9 cellular contexts compared by ENCODE assay signal in the genomic region with DNA sequence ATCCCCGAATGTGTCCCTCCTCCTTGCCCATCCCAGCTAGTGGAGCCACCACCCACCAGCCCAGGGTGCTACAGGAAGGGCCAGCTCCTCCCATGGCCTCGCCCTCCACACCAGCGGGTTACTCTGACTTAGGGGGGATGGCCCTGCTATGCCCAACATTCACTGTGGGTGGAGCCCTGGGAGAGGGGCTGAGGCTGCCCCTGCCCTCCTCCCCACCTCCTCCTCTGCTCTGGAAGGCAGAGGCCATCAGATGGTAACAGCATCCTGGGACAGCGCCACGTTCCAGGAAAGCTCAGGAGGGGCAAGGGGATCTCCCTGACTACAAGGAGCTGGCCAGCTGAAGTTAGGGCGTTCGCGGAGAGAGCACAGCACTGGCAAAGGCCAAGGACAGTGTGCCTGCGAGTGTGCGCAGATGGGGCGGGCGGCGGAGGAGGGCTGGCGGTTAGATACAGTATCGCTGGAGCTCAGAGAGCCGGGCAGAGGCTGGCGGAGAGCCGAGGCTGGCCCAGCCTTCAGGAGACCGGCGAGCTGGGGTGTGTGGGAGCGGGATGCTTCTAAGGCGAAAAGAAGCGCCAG. TPM values are rescaled to one million over a fixed set of nuclear protein-coding genes. Genes with fewer than 3 reads are reported as not detected.
DNase-seq lines count a peak whose midpoint lies in the region; ATAC-seq, FAIRE-seq and TF ChIP-seq lines count a peak whose summit lies in the region.
"Had no signal": no experiment of that assay in that cellular context is flagged by ENCODE, and none has a peak within 500 bp of the region (broad histone marks: within the 10 kb centered on the region; RNA-seq: fewer than 3 reads in every experiment).

No MANE protein-coding gene starts in this region.

- no peak for TF ChIP-seq POLR2A in HCT116 (IDR thresholded peaks at IDR 0.05; ENCODE audit: borderline replicate concordance, extremely low read depth, insufficient read depth, insufficient read length)

- H3K4me1 ChIP-seq in BE2C (peaks cover 8% of the 10 kb centered on the region; the same call in 1 of the 2 replicates), HCT116 (ENCODE audit: control insufficient read depth in 1 of 2, insufficient read depth in 2 of 2, low read length in 2 of 2) (no peaks in the 10 kb centered on the region), mesenchymal stem cell (ENCODE audit: control insufficient read depth, insufficient read depth, low read depth, low read length) (peaks cover 20% of the 10 kb centered on the region)

- POLR2A ChIA-PET in HCT116 (lab: Charles Lee), result no interaction called here

- H4K8ac ChIP-seq in mesenchymal stem cell (ENCODE audit: low read length), result no peak overlapping the region

- H3K4ac ChIP-seq in mesenchymal stem cell (ENCODE audit: low read depth in 1 of 2, low read length in 2 of 2), result no peak overlapping the region

- H3K9me3 ChIP-seq in BE2C (no peaks in the 10 kb centered on the region; the same call in 1 of the 2 replicates), HCT116 (ENCODE audit: control insufficient read depth in 1 of 2, insufficient read depth in 1 of 2, low read depth in 1 of 2, low read length in 2 of 2) (no peaks in the 10 kb centered on the region), mesenchymal stem cell (ENCODE audit: control insufficient read depth, low read length) (peaks cover 7% of the 10 kb centered on the region)

- no peak overlapping the region for H3K9ac ChIP-seq in HCT116 (ENCODE audit: low read length)
- no peak overlapping the region for H3K9ac ChIP-seq in mesenchymal stem cell (ENCODE audit: low read length)

- no peak overlapping the region for H3K23ac ChIP-seq in mesenchymal stem cell (ENCODE audit: low read length in 2 of 2)

- DNase-seq in BE2C (peak; percentile 60), HCT116 (ENCODE audit: low read depth, low spot score) (no peak), activated gamma-delta T cell treated with Interleukin-2 at 50 U/mL for 16 hours (peak; percentile 30), mesenchymal stem cell (peak; percentile 2), T1000 (lab: John Stamatoyannopoulos, UW) (no peak), D721Med (ENCODE audit: insufficient read length, low spot score) (no peak), kidney tubule cell (ENCODE audit: low spot score) (no peak)

- H3K79me2 ChIP-seq in HCT116 (ENCODE audit: insufficient read depth, low read length), result no peaks in the 10 kb centered on the region

- no peak overlapping the region for H3K18ac ChIP-seq in mesenchymal stem cell (ENCODE audit: low read depth in 1 of 2, low read length in 2 of 2)

- H4K20me1 ChIP-seq in HCT116 (ENCODE audit: insufficient read depth), result no peaks in the 10 kb centered on the region

- no peak overlapping the region for H2BK5ac ChIP-seq in mesenchymal stem cell (ENCODE audit: low read depth, low read length, poor library complexity, severe bottlenecking)

- no peak overlapping the region for H3K14ac ChIP-seq in mesenchymal stem cell (ENCODE audit: low read length in 2 of 2)

- H3K4me3 ChIP-seq in BE2C (ENCODE audit: low read depth, low read length), result peak overlapping the region; percentile 63
- no peak overlapping the region for H3K4me3 ChIP-seq in HCT116 (replicated peaks in 1 of 2; ENCODE audit: low read depth in 1 of 2, low read length in 2 of 2)
- peak overlapping the region in 1 of 2 experiments; percentile 26 for H3K4me3 ChIP-seq in mesenchymal stem cell (ENCODE audit: insufficient read depth in 1 of 2, low read depth in 1 of 2, low read length in 2 of 2)

- H2AFZ ChIP-seq in HCT116 (ENCODE audit: low read depth, low read length, poor library complexity, severe bottlenecking) (no peak overlapping the region), mesenchymal stem cell (ENCODE audit: low read depth, low read length) (no peak overlapping the region)

- ATAC-seq in HCT116 (peak; percentile 50), GM18861 (IDR thresholded peaks at IDR 0.05; ENCODE audit: unreplicated experiment) (no peak)

- no peaks in the 10 kb centered on the region for H3K79me1 ChIP-seq in mesenchymal stem cell (replicated peaks; ENCODE audit: low read length, poor library complexity, severe bottlenecking)

- H2BK15ac ChIP-seq in mesenchymal stem cell (ENCODE audit: low read depth, poor library complexity, severe bottlenecking), result no peak overlapping the region

- WGBS in mesenchymal stem cell, result 3% methylated on average over 22 of the region's 23 CpGs

- H3K27me3 ChIP-seq in BE2C, result no peaks in the 10 kb centered on the region
- no peaks in the 10 kb centered on the region for H3K27me3 ChIP-seq in HCT116 (ENCODE audit: insufficient read depth, low read length)
- peaks cover 58 to 66% of the 10 kb centered on the region in 2 experiments for H3K27me3 ChIP-seq in mesenchymal stem cell (ENCODE audit: control insufficient read depth in 1 of 2, insufficient read depth in 1 of 2, low read length in 2 of 2)

- RAD21 ChIA-PET in HCT116 (lab: Charles Lee; ENCODE audit: low non-redundant PET in 1 of 2, low total read pairs in 2 of 2, uncharacterized antibody in 2 of 2, unreplicated experiment in 2 of 2), result no interaction called here

- CTCF ChIA-PET in HCT116 (lab: Charles Lee), result no interaction called here

- H3K36me3 ChIP-seq in BE2C (no peaks in the 10 kb centered on the region), HCT116 (ENCODE audit: control insufficient read depth in 1 of 2, insufficient read depth in 2 of 2, low read length in 2 of 2) (no peaks in the 10 kb centered on the region), mesenchymal stem cell (ENCODE audit: control insufficient read depth in 1 of 2, insufficient read depth in 2 of 2, low read depth in 1 of 2, low read length in 2 of 2) (no peaks in the 10 kb centered on the region)

- H2BK120ac ChIP-seq in mesenchymal stem cell (ENCODE audit: low read depth, low read length), result no peak overlapping the region

- no peak for TF ChIP-seq RAD21 in HCT116 (IDR thresholded peaks at IDR 0.05; ENCODE audit: low read depth)

- no peak overlapping the region for H3K4me2 ChIP-seq in HCT116 (ENCODE audit: low read length)
- no peak overlapping the region for H3K4me2 ChIP-seq in mesenchymal stem cell (ENCODE audit: low read length, poor library complexity, severe bottlenecking)

- no peak overlapping the region for H3K27ac ChIP-seq in HCT116 (ENCODE audit: low read depth, low read length)
- H3K27ac ChIP-seq in mesenchymal stem cell (ENCODE audit: low read length, poor library complexity, severe bottlenecking), result no peak overlapping the region

- no peak overlapping the region for H2AK5ac ChIP-seq in mesenchymal stem cell (ENCODE audit: low read length, severe bottlenecking)

- no peak overlapping the region for H4K91ac ChIP-seq in mesenchymal stem cell (ENCODE audit: low read length)

- no peak overlapping the region for H2BK12ac ChIP-seq in mesenchymal stem cell (ENCODE audit: low read length in 2 of 2)

- BruUV-seq in HCT116 (replicated peaks; lab: Mats Ljungman, UMichigan), result no TSS peak

- intact Hi-C loops in HCT116 (cut with micrococcal nuclease), result no loop called here

- TF ChIP-seq CTCF in BE2C (IDR thresholded peaks at IDR 0.05; ENCODE audit: low read depth, low read length) (peak; percentile 24; the same call in 1 of the 2 replicates), HCT116 (IDR thresholded peaks at IDR 0.05 in 2 of 3, conservative IDR thresholded peaks at IDR 0.05 in 1 of 3; ENCODE audit: borderline replicate concordance in 1 of 3, insufficient read depth in 1 of 3, low read depth in 2 of 3, low read length in 2 of 3) (no peak), D721Med (IDR thresholded peaks at IDR 0.05; ENCODE audit: insufficient read depth, missing control alignments) (no peak)

- FAIRE-seq in D721Med (lab: Jason Lieb, UNC), result no peak

- no peaks in the 10 kb centered on the region for H3K9me2 ChIP-seq in HCT116 (ENCODE audit: insufficient read depth)

TF ChIP-seq in HCT116, 20 proteins besides CTCF, POLR2A, EP300 and RAD21:
- no peak for TF ChIP-seq CEBPB (IDR thresholded peaks at IDR 0.05; ENCODE audit: low read depth)
- no peak for TF ChIP-seq ZBTB33 (IDR thresholded peaks at IDR 0.05; ENCODE audit: extremely low read depth, insufficient replicate concordance, low read length)
- TF ChIP-seq SIN3A (IDR thresholded peaks at IDR 0.05; ENCODE audit: low read depth), result no peak
- no peak for TF ChIP-seq CBX3 (IDR thresholded peaks at IDR 0.05; ENCODE audit: low read depth)
- TF ChIP-seq JUND (IDR thresholded peaks at IDR 0.05), result no peak
- no peak for TF ChIP-seq ZNF274 (IDR thresholded peaks at IDR 0.05; ENCODE audit: low read depth, low read length)
- no peak for TF ChIP-seq EZH2phosphoT487 (IDR thresholded peaks at IDR 0.05; ENCODE audit: borderline replicate concordance)
- TF ChIP-seq SP1 (IDR thresholded peaks at IDR 0.05; ENCODE audit: low read depth), result no peak

RNA-seq across cellular contexts. Expression of gene JAKMIP1, which starts 1.5 kb away (rescaled TPM):
- polyA plus RNA-seq in BE2C (2012; ENCODE audit: insufficient read depth, insufficient read length, low read depth), result 6.5 TPM
- total RNA-seq in HCT116 (2021; ENCODE audit: unreplicated experiment), result not detected
- not detected in 2 replicates for polyA plus RNA-seq in HCT116 (2012)
- not detected for polyA plus RNA-seq in mesenchymal stem cell (2013, experiment 1 of 2)
- polyA plus RNA-seq in mesenchymal stem cell (2013, experiment 2 of 2), result not detected
- total RNA-seq: SK-MEL-5 had no signal

Comparison
In these comparisons a context has a peak if more than half of its experiments do, and no peak if none do; other contexts are left out.
1. DNase-seq: peak in BE2C (single experiment), activated gamma-delta T cell treated with Interleukin-2 at 50 U/mL for 16 hours (single experiment) and mesenchymal stem cell (single experiment); none in HCT116 (single experiment), T1000 (single experiment), D721Med (single experiment) and kidney tubule cell (single experiment).